In genomic region chrX:96683997-96684338, GRCh38 we compare ENCODE assay signal across 8 cellular contexts. TPM values are rescaled to one million over a fixed set of nuclear protein-coding genes. Genes with fewer than 3 reads are reported as not detected.
DNase-seq lines count a peak whose midpoint lies in the region; ATAC-seq and TF ChIP-seq lines count a peak whose summit lies in the region.

No MANE protein-coding gene starts in this region.

- DNase-seq in activated CD4-positive, alpha-beta T cell treated with anti-CD3 and anti-CD28 coated beads for 36 hours, result no peak
- no peak for DNase-seq in activated CD4-positive, alpha-beta T cell treated with anti-CD3 and anti-CD28 coated beads, Interleukin-2, amount 50 U/mL, for 4 hours
- DNase-seq in effector memory CD4-positive, alpha-beta T cell, result no peak
- DNase-seq in psoas muscle, result no peak
- no peak for DNase-seq in SIG-M5 treated with dmso at 0.1 percent for 504 hours (lab: John Stamatoyannopoulos, UW; ENCODE audit: unreplicated experiment)

- no peaks in the 10 kb centered on the region for H3K27me3 Mint-ChIP-seq in activated CD4-positive, alpha-beta T cell treated with anti-CD3 and anti-CD28 coated beads for 36 hours

- peak overlapping the region; percentile 88 for H3K4me3 Mint-ChIP-seq in activated CD4-positive, alpha-beta T cell treated with anti-CD3 and anti-CD28 coated beads for 36 hours

- H3K4me3 ChIP-seq in effector memory CD4-positive, alpha-beta T cell (ENCODE audit: insufficient read depth, low read depth, low read length, poor library complexity, severe bottlenecking), result peak overlapping the region; percentile 76
- peak overlapping the region; percentile 73 for H3K4me3 ChIP-seq in psoas muscle

- ATAC-seq in activated CD4-positive, alpha-beta T cell treated with anti-CD3 and anti-CD28 coated beads for 36 hours, result no peak
- ATAC-seq in psoas muscle (no peak), HG03460 (IDR thresholded peaks at IDR 0.05; ENCODE audit: unreplicated experiment) (no peak), HG03196 (IDR thresholded peaks at IDR 0.05; ENCODE audit: unreplicated experiment) (no peak)

- H3K9me3 Mint-ChIP-seq in activated CD4-positive, alpha-beta T cell treated with anti-CD3 and anti-CD28 coated beads for 36 hours (ENCODE audit: low read depth), result no peaks in the 10 kb centered on the region

- peak overlapping the region; percentile 94 for H3K27ac Mint-ChIP-seq in activated CD4-positive, alpha-beta T cell treated with anti-CD3 and anti-CD28 coated beads for 36 hours

- intact Hi-C loops in activated CD4-positive, alpha-beta T cell treated with anti-CD3 and anti-CD28 coated beads for 36 hours (cut with DNase I, micrococcal nuclease), result loop anchor here in 1 of 2 experiments (2.0 to 10.0 kb wide), 2 partner anchors 361 to 715 kb away; no protein-coding TSS in a partner anchor
- intact Hi-C loops in psoas muscle (cut with DNase I), result loop anchor here in 1 of 2 donors (5.0 kb wide), 1 partner anchor 127 kb away; no protein-coding TSS in a partner anchor

- H3K27ac ChIP-seq in KOPT-K1 (ENCODE audit: low read depth, low read length, poor library complexity, severe bottlenecking), result peak overlapping the region; percentile 80
- H3K27ac ChIP-seq in effector memory CD4-positive, alpha-beta T cell (ENCODE audit: insufficient read depth, low read length, poor library complexity, severe bottlenecking), result no peak overlapping the region
- H3K27ac ChIP-seq in psoas muscle, result peak overlapping the region; percentile 86

- H3K36me3 Mint-ChIP-seq in activated CD4-positive, alpha-beta T cell treated with anti-CD3 and anti-CD28 coated beads for 36 hours (ENCODE audit: low read depth), result peaks cover 2% of the 10 kb centered on the region

- H3K9me3 ChIP-seq in KOPT-K1 (ENCODE audit: insufficient read depth, low read length, poor library complexity, severe bottlenecking) (no peaks in the 10 kb centered on the region), psoas muscle (no peaks in the 10 kb centered on the region)
- no peaks in the 10 kb centered on the region for H3K9me3 ChIP-seq in effector memory CD4-positive, alpha-beta T cell (ENCODE audit: control insufficient read depth, low read length)

- WGBS in psoas muscle, 3 donors, result 28 to 37% (median 29%) methylated on average over 8 of the region's 8 CpGs

- no peak for TF ChIP-seq CTCF in psoas muscle (IDR thresholded peaks at IDR 0.05)

- no peaks in the 10 kb centered on the region for H3K27me3 ChIP-seq in effector memory CD4-positive, alpha-beta T cell (replicated peaks; ENCODE audit: control insufficient read depth, insufficient read depth, low read length, poor library complexity, severe bottlenecking)
- peaks cover 0 to 42% (median 0%) of the 10 kb centered on the region in 3 donors for H3K27me3 ChIP-seq in psoas muscle (ENCODE audit: insufficient read depth in 3 of 3, low read length in 2 of 3)

- peaks cover 27% of the 10 kb centered on the region for H3K4me1 Mint-ChIP-seq in activated CD4-positive, alpha-beta T cell treated with anti-CD3 and anti-CD28 coated beads for 36 hours

- CTCF ChIA-PET in activated CD4-positive, alpha-beta T cell treated with anti-CD3 and anti-CD28 coated beads for 36 hours (lab: Charles Lee), result no interaction called here

- H3K36me3 ChIP-seq in KOPT-K1 (ENCODE audit: insufficient read depth, low read length), result no peaks in the 10 kb centered on the region
- H3K36me3 ChIP-seq in effector memory CD4-positive, alpha-beta T cell (ENCODE audit: control insufficient read depth, insufficient read depth, low read length), result no peaks in the 10 kb centered on the region
- no peaks in the 10 kb centered on the region for H3K36me3 ChIP-seq in psoas muscle (ENCODE audit: insufficient read depth in 1 of 2, low read depth in 1 of 2)

- no peaks in the 10 kb centered on the region for H3K4me1 ChIP-seq in effector memory CD4-positive, alpha-beta T cell (ENCODE audit: control insufficient read depth, insufficient read depth, low read length, poor library complexity, severe bottlenecking)
- H3K4me1 ChIP-seq in psoas muscle, result no peaks in the 10 kb centered on the region

- POLR2A ChIA-PET in activated CD4-positive, alpha-beta T cell treated with anti-CD3 and anti-CD28 coated beads for 36 hours (lab: Charles Lee), result no interaction called here

RNA-seq across cellular contexts. Expression of gene DIAPH2, which starts 0.7 kb away (rescaled TPM):
- total RNA-seq in activated CD4-positive, alpha-beta T cell treated with anti-CD3 and anti-CD28 coated beads for 36 hours, result 10 to 100 TPM in 1 of 2 experiments, 1 to 10 TPM in 1; 9.1 to 12.4 TPM
- 10 to 100 TPM in 3 of 4 donors, 1 to 10 TPM in 1; 9.7 to 19.2 (median 16.7) TPM for total RNA-seq in psoas muscle
- polyA plus RNA-seq in psoas muscle, result 10 to 100 TPM in 1 of 3 donors, 1 to 10 TPM in 2; 2.6 to 11.5 (median 6.6) TPM
